10 cellular contexts compared by ENCODE assay signal in genomic region chr3:129276385-129276784, GRCh38. TPM values are rescaled to one million over a fixed set of nuclear protein-coding genes. Genes with fewer than 3 reads are reported as not detected.
A peak's percentile ranks its signal among the peaks of the same experiment; 100 is the strongest.
DNase-seq lines count a peak whose midpoint lies in the region; ATAC-seq, FAIRE-seq and TF ChIP-seq lines count a peak whose summit lies in the region.
"Had no signal": no experiment of that assay in that cellular context is flagged by ENCODE, and none has a peak within 500 bp of the region (broad histone marks: within the 10 kb centered on the region; RNA-seq: fewer than 3 reads in every experiment).

No MANE protein-coding gene starts in this region.

- ATAC-seq in GM19395 (IDR thresholded peaks at IDR 0.05; ENCODE audit: unreplicated experiment): peak; percentile 88
- peak; percentile 72 for ATAC-seq in HG03060 (IDR thresholded peaks at IDR 0.05; ENCODE audit: low read depth, unreplicated experiment)

- peak; percentile 91 for FAIRE-seq in GM12892 (lab: Jason Lieb, UNC)
- FAIRE-seq: TTC549 had no signal

- no peaks in the 10 kb centered on the region for H3K9me3 ChIP-seq in SK-N-MC (ENCODE audit: low read depth, low read length)

- 0 out of 2 replicates have a peak, but pooled peaks have one; percentile 24 for TF ChIP-seq POLR2A in GM12892 (IDR thresholded peaks at IDR 0.05; ENCODE audit: low read depth, low read length)

- no peak overlapping the region for H3K4me3 ChIP-seq in SK-N-MC
- H3K4me3 ChIP-seq: cardiac muscle cell had no signal

- peak; percentile 53 for DNase-seq in GM12892 (ENCODE audit: insufficient read length)
- DNase-seq in SK-N-MC (ENCODE audit: low read depth, low spot score): no peak
- no peak for DNase-seq in iPS-NIHi11 (ENCODE audit: low spot score)
- DNase-seq in NCI-H446 (lab: John Stamatoyannopoulos, UW): no peak
- DNase-seq in cerebellum (ENCODE audit: low spot score): no peak
- no peak for DNase-seq in islet precursor cell

- peaks cover 63% of the 10 kb centered on the region for H3K36me3 ChIP-seq in SK-N-MC (ENCODE audit: insufficient read depth, low read length)

- H3K9ac ChIP-seq in SK-N-MC (ENCODE audit: insufficient read length): no peak overlapping the region

- 0 out of 2 replicates have a peak overlapping the region, but pooled peaks have one; percentile 6 for H3K27ac ChIP-seq in SK-N-MC
- H3K27ac ChIP-seq: cardiac muscle cell had no signal

RNA-seq across cellular contexts. Expression of gene HMCES, which starts 2.3 kb away (rescaled TPM):
- polyA plus RNA-seq in GM12892 (2012; ENCODE audit: missing spikeins): 22.5 TPM
- 14.6 TPM for total RNA-seq in cerebellum

RNA-seq across cellular contexts. Expression of gene COPG1, which starts 27.0 kb away (rescaled TPM):
- 77.0 TPM for polyA plus RNA-seq in GM12892 (2012; ENCODE audit: missing spikeins)
- total RNA-seq in cerebellum: 70.9 TPM
